Comparison of ENCODE assay signal across 1 cellular context in the genomic region with DNA sequence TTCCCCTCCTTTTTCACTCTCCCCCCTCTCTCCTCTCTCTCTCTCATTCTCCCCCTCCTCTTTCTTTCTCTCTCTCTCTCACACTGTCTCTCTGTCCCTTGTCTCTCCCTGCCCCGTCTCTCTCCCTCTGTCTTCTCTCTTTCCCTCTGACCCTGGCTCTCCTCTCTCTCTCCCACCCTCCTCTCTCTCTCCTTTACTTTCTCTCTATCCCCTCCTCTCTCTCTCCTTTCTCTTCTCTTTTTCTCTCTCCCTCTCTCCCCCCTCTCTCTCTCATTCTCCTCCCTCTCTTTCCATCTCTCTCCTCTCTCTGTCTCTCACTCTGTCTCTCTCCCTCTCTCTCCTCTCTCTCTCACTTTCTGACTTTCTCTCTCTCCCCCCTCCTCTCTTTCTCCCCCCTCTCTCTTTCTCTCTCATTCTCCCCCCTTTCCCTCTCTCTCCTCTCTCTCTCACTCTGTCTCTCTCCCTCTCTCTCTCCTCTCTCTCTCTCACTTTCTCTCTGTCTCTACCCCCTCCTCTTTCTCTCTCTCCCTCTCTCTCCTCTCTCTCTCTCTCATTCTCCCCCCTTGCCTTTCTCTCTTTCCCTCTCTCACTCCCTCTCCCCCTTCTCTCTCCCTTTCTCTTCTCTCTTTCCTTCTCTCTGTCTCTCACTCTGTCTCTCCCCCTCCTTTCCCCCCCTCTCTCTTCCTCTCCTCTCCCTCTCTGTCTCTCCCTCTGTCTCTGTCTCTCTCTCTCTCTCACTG.
TF ChIP-seq lines count a peak whose summit lies in the region.

No MANE protein-coding gene starts in this region.

TF ChIP-seq in GM23338, 12 proteins besides CTCF, POLR2A, EP300 and RAD21 (continued from another document):
- TF ChIP-seq, protein P1, sequence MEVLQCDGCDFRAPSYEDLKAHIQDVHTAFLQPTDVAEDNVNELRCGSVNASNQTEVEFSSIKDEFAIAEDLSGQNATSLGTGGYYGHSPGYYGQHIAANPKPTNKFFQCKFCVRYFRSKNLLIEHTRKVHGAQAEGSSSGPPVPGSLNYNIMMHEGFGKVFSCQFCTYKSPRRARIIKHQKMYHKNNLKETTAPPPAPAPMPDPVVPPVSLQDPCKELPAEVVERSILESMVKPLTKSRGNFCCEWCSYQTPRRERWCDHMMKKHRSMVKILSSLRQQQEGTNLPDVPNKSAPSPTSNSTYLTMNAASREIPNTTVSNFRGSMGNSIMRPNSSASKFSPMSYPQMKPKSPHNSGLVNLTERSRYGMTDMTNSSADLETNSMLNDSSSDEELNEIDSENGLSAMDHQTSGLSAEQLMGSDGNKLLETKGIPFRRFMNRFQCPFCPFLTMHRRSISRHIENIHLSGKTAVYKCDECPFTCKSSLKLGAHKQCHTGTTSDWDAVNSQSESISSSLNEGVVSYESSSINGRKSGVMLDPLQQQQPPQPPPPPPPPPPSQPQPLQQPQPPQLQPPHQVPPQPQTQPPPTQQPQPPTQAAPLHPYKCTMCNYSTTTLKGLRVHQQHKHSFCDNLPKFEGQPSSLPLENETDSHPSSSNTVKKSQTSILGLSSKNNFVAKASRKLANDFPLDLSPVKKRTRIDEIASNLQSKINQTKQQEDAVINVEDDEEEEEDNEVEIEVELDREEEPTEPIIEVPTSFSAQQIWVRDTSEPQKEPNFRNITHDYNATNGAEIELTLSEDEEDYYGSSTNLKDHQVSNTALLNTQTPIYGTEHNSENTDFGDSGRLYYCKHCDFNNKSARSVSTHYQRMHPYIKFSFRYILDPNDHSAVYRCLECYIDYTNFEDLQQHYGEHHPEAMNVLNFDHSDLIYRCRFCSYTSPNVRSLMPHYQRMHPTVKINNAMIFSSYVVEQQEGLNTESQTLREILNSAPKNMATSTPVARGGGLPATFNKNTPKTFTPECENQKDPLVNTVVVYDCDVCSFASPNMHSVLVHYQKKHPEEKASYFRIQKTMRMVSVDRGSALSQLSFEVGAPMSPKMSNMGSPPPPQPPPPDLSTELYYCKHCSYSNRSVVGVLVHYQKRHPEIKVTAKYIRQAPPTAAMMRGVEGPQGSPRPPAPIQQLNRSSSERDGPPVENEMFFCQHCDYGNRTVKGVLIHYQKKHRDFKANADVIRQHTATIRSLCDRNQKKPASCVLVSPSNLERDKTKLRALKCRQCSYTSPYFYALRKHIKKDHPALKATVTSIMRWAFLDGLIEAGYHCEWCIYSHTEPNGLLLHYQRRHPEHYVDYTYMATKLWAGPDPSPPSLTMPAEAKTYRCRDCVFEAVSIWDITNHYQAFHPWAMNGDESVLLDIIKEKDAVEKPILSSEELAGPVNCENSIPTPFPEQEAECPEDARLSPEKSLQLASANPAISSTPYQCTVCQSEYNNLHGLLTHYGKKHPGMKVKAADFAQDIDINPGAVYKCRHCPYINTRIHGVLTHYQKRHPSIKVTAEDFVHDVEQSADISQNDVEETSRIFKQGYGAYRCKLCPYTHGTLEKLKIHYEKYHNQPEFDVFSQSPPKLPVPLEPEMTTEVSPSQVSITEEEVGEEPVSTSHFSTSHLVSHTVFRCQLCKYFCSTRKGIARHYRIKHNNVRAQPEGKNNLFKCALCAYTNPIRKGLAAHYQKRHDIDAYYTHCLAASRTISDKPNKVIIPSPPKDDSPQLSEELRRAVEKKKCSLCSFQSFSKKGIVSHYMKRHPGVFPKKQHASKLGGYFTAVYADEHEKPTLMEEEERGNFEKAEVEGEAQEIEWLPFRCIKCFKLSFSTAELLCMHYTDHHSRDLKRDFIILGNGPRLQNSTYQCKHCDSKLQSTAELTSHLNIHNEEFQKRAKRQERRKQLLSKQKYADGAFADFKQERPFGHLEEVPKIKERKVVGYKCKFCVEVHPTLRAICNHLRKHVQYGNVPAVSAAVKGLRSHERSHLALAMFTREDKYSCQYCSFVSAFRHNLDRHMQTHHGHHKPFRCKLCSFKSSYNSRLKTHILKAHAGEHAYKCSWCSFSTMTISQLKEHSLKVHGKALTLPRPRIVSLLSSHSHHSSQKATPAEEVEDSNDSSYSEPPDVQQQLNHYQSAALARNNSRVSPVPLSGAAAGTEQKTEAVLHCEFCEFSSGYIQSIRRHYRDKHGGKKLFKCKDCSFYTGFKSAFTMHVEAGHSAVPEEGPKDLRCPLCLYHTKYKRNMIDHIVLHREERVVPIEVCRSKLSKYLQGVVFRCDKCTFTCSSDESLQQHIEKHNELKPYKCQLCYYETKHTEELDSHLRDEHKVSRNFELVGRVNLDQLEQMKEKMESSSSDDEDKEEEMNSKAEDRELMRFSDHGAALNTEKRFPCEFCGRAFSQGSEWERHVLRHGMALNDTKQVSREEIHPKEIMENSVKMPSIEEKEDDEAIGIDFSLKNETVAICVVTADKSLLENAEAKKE (CRISPR knock-in tag; IDR thresholded peaks at IDR 0.05) = no peak
- TF ChIP-seq, protein P2, sequence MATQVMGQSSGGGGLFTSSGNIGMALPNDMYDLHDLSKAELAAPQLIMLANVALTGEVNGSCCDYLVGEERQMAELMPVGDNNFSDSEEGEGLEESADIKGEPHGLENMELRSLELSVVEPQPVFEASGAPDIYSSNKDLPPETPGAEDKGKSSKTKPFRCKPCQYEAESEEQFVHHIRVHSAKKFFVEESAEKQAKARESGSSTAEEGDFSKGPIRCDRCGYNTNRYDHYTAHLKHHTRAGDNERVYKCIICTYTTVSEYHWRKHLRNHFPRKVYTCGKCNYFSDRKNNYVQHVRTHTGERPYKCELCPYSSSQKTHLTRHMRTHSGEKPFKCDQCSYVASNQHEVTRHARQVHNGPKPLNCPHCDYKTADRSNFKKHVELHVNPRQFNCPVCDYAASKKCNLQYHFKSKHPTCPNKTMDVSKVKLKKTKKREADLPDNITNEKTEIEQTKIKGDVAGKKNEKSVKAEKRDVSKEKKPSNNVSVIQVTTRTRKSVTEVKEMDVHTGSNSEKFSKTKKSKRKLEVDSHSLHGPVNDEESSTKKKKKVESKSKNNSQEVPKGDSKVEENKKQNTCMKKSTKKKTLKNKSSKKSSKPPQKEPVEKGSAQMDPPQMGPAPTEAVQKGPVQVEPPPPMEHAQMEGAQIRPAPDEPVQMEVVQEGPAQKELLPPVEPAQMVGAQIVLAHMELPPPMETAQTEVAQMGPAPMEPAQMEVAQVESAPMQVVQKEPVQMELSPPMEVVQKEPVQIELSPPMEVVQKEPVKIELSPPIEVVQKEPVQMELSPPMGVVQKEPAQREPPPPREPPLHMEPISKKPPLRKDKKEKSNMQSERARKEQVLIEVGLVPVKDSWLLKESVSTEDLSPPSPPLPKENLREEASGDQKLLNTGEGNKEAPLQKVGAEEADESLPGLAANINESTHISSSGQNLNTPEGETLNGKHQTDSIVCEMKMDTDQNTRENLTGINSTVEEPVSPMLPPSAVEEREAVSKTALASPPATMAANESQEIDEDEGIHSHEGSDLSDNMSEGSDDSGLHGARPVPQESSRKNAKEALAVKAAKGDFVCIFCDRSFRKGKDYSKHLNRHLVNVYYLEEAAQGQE (IDR thresholded peaks at IDR 0.05; ENCODE audit: unreplicated experiment) = no peak
- TF ChIP-seq POLR2AphosphoS5 (IDR thresholded peaks at IDR 0.05; ENCODE audit: low read depth) (no peak), ZNF331 (CRISPR knock-in tag; IDR thresholded peaks at IDR 0.05; ENCODE audit: low read depth) (no peak)
